ENCODE assay signal across 1 cellular context in genomic region chr2:64767670-64768425, GRCh38.
TF ChIP-seq lines count a peak whose summit lies in the region.

No MANE protein-coding gene starts in this region.

TF ChIP-seq in HCT116, 20 proteins besides CTCF, POLR2A, EP300 and RAD21 (continued from another document):
- TF ChIP-seq REST (IDR thresholded peaks at IDR 0.05; ENCODE audit: low read depth), result no peak
- no peak for TF ChIP-seq SRF (IDR thresholded peaks at IDR 0.05; ENCODE audit: low read depth)
- no peak for TF ChIP-seq EZH2 (IDR thresholded peaks at IDR 0.05)
